ENCODE assay signal across 10 cellular contexts in genomic region chr12:13206560-13206897, GRCh38. TPM values are rescaled to one million over a fixed set of nuclear protein-coding genes. Genes with fewer than 3 reads are reported as not detected.
DNase-seq lines count a peak whose midpoint lies in the region; ATAC-seq, FAIRE-seq and TF ChIP-seq lines count a peak whose summit lies in the region.
"Had no signal": no experiment of that assay in that cellular context is flagged by ENCODE, and none has a peak within 500 bp of the region (broad histone marks: within the 10 kb centered on the region; RNA-seq: fewer than 3 reads in every experiment).

No MANE protein-coding gene starts in this region.

- H3K27me3 ChIP-seq in gastroesophageal sphincter (peaks cover 24% of the 10 kb centered on the region), subcutaneous abdominal adipose tissue (ENCODE audit: control insufficient read depth in 5 of 5, insufficient read depth in 4 of 5, low read length in 5 of 5) (no peaks in the 10 kb centered on the region), HepG2 (ENCODE audit: control insufficient read depth in 1 of 2, insufficient read depth in 2 of 2, low read length in 2 of 2) (peaks cover 1 to 55% of the 10 kb centered on the region in 2 experiments; a peak in 2 of 5 replicates)

- H3K9ac ChIP-seq in subcutaneous abdominal adipose tissue (ENCODE audit: low read length in 5 of 5) (peak overlapping the region in 2 of 5 donors; percentile 40 to 60), HepG2 (ENCODE audit: insufficient read depth, low read depth, low read length) (no peak overlapping the region)

- H3K4me1 Mint-ChIP-seq in activated CD4-positive, alpha-beta T cell treated with anti-CD3 and anti-CD28 coated beads for 36 hours, result peaks cover 40% of the 10 kb centered on the region
- peaks cover 22% of the 10 kb centered on the region for H3K4me1 Mint-ChIP-seq in T-helper 17 cell

- no TSS peak for BruUV-seq in HepG2 (replicated peaks; lab: Mats Ljungman, UMichigan)

- no peaks in the 10 kb centered on the region for H3K27me3 Mint-ChIP-seq in activated CD4-positive, alpha-beta T cell treated with anti-CD3 and anti-CD28 coated beads for 36 hours
- H3K27me3 Mint-ChIP-seq in T-helper 17 cell, result peaks cover 24% of the 10 kb centered on the region

- H3K36me3 ChIP-seq in gastroesophageal sphincter (no peaks in the 10 kb centered on the region), subcutaneous abdominal adipose tissue (ENCODE audit: control insufficient read depth in 5 of 5, insufficient read depth in 5 of 5, low read length in 5 of 5) (peaks cover 21 to 80% (median 46%) of the 10 kb centered on the region in 5 donors), HepG2 (replicated peaks in 1 of 2; ENCODE audit: control insufficient read depth in 1 of 2, insufficient read depth in 2 of 2, low read length in 2 of 2) (no peaks in the 10 kb centered on the region)

- no peak for TF ChIP-seq EP300 in gastroesophageal sphincter (IDR thresholded peaks at IDR 0.05)
- no peak for TF ChIP-seq EP300 in HepG2 (IDR thresholded peaks at IDR 0.05; ENCODE audit: low read depth in 2 of 2, low read length in 2 of 2)
- TF ChIP-seq EP300 in HepG2 (CRISPR knock-in tag; IDR thresholded peaks at IDR 0.05; ENCODE audit: borderline replicate concordance), result no peak

- CTCF ChIA-PET in activated CD4-positive, alpha-beta T cell treated with anti-CD3 and anti-CD28 coated beads for 36 hours (lab: Charles Lee), result interaction anchor here (0.6 to 10.1 kb wide), 7 partner anchors 9 to 421 kb away, joined by 3 to 145 read pairs (median 4); partner anchors contain the start of gene GSG1
- CTCF ChIA-PET in HepG2 (lab: Yijun Ruan, JAX; ENCODE audit: low intra/inter-chr PET ratio, low total read pairs), result no interaction called here

- H2AFZ ChIP-seq in HepG2 (ENCODE audit: low read length), result no peak overlapping the region

- H3K9me3 ChIP-seq in T-helper 17 cell (ENCODE audit: control insufficient read depth, low read length, poor library complexity, severe bottlenecking) (no peaks in the 10 kb centered on the region), gastroesophageal sphincter (no peaks in the 10 kb centered on the region), subcutaneous abdominal adipose tissue (ENCODE audit: control insufficient read depth in 5 of 5, low read length in 5 of 5) (no peaks in the 10 kb centered on the region), HepG2 (ENCODE audit: low read length) (no peaks in the 10 kb centered on the region)

- POLR2A ChIA-PET in activated CD4-positive, alpha-beta T cell treated with anti-CD3 and anti-CD28 coated beads for 36 hours (lab: Charles Lee), result interaction anchor here (0.9 kb wide), 1 partner anchor 10 kb away, joined by 9 read pairs; the partner anchor contains the start of gene EMP1
- POLR2A ChIA-PET in HepG2 (lab: Yijun Ruan, JAX), result no interaction called here

- no peaks in the 10 kb centered on the region for H3K9me3 Mint-ChIP-seq in activated CD4-positive, alpha-beta T cell treated with anti-CD3 and anti-CD28 coated beads for 36 hours (ENCODE audit: low read depth)

- H3K4me3 ChIP-seq in gastroesophageal sphincter, result no peak overlapping the region
- H3K4me3 ChIP-seq in subcutaneous abdominal adipose tissue (ENCODE audit: low read depth in 1 of 5, low read length in 5 of 5), result peak overlapping the region; percentile 14 to 51 (median 26)
- H3K4me3 ChIP-seq in HepG2 (replicated peaks in 1 of 3; ENCODE audit: insufficient read depth in 1 of 3, low read depth in 2 of 3, low read length in 3 of 3), result no peak overlapping the region

- 50% methylated on average over 1 of the region's 1 CpG; no CpG with 5 or more reads in 1 of the 2 donors for WGBS in gastroesophageal sphincter (ENCODE audit: low coverage in 1 of 2), 2 donors
- whole genome bisulfite sequencing in HepG2 (ENCODE audit: low lambda C conversion rate), result 60% methylated on average over 1 of the region's 1 CpG

- H3K4me1 ChIP-seq in gastroesophageal sphincter (peaks cover 0 to 98% (median 52%) of the 10 kb centered on the region in 3 donors), subcutaneous abdominal adipose tissue (ENCODE audit: control insufficient read depth in 5 of 5, insufficient read depth in 5 of 5, low read length in 5 of 5) (peaks cover 32 to 100% (median 97%) of the 10 kb centered on the region in 5 donors), HepG2 (ENCODE audit: insufficient read depth, low read length) (peaks cover 2% of the 10 kb centered on the region)

- H3K4me2 ChIP-seq in HepG2 (ENCODE audit: low read depth, low read length), result no peak overlapping the region

- no peaks in the 10 kb centered on the region for H3K79me2 ChIP-seq in HepG2 (ENCODE audit: insufficient read depth, low read length)

- no peak overlapping the region for H3K4me3 Mint-ChIP-seq in activated CD4-positive, alpha-beta T cell treated with anti-CD3 and anti-CD28 coated beads for 36 hours
- no peak overlapping the region for H3K4me3 Mint-ChIP-seq in T-helper 17 cell
- H3K4me3 Mint-ChIP-seq: naive thymus-derived CD4-positive, alpha-beta T cell had no signal

- peak overlapping the region; percentile 16 for H3K27ac Mint-ChIP-seq in activated CD4-positive, alpha-beta T cell treated with anti-CD3 and anti-CD28 coated beads for 36 hours
- H3K27ac Mint-ChIP-seq in T-helper 17 cell, result peak overlapping the region; percentile 72

- no peaks in the 10 kb centered on the region for H4K20me1 ChIP-seq in HepG2 (ENCODE audit: insufficient read depth, low read length)

- DNase-seq in activated CD4-positive, alpha-beta T cell treated with anti-CD3 and anti-CD28 coated beads for 36 hours, result no peak
- no peak for DNase-seq in activated CD4-positive, alpha-beta T cell treated with anti-CD3 and anti-CD28 coated beads, Interleukin-2, amount 50 U/mL, for 4 hours
- DNase-seq in T-helper 17 cell (no peak), activated gamma-delta T cell (lab: John Stamatoyannopoulos, UW) (no peak), HepG2 (ENCODE audit: low spot score) (no peak), mesenteric fat pad (ENCODE audit: low spot score) (no peak)
- DNase-seq: NCI-H1048 had no signal

- peak overlapping the region in 3 of 4 donors; percentile 2 to 45 (median 43) for H3K27ac ChIP-seq in gastroesophageal sphincter
- peak overlapping the region; percentile 100 for H3K27ac ChIP-seq in subcutaneous abdominal adipose tissue (ENCODE audit: low read depth, low read length)
- H3K27ac ChIP-seq in HepG2 (ENCODE audit: extremely low read length, insufficient read depth, low read length), result no peak overlapping the region

- TF ChIP-seq POLR2A in gastroesophageal sphincter (IDR thresholded peaks at IDR 0.05) (no peak), HepG2 (IDR thresholded peaks at IDR 0.05; ENCODE audit: insufficient read depth in 1 of 2, low read depth in 2 of 2, low read length in 2 of 2) (no peak)

- FAIRE-seq in HepG2 (lab: Jason Lieb, UNC), result no peak

- H3K36me3 Mint-ChIP-seq in activated CD4-positive, alpha-beta T cell treated with anti-CD3 and anti-CD28 coated beads for 36 hours (ENCODE audit: low read depth), result no peaks in the 10 kb centered on the region
- no peaks in the 10 kb centered on the region for H3K36me3 Mint-ChIP-seq in T-helper 17 cell (ENCODE audit: low read depth)
- H3K36me3 Mint-ChIP-seq: naive thymus-derived CD4-positive, alpha-beta T cell had no signal

- ATAC-seq in activated CD4-positive, alpha-beta T cell treated with anti-CD3 and anti-CD28 coated beads for 36 hours, result no peak
- ATAC-seq in T-helper 17 cell, result no peak
- ATAC-seq in gastroesophageal sphincter, result no peak
- no peak for ATAC-seq in HepG2

- no peak for TF ChIP-seq CTCF in gastroesophageal sphincter (IDR thresholded peaks at IDR 0.05)
- TF ChIP-seq CTCF in HepG2 (CRISPR knock-in tag; IDR thresholded peaks at IDR 0.05), result no peak

- in situ Hi-C loops in HepG2 (cut with HindIII; ENCODE audit: extremely low pct_ligation_motif_present, low pct_unique_long_range_greater_than_20kb), result loop anchor here (25.0 kb wide), 1 partner anchor 419 kb away; the partner anchor contains the start of gene APOLD1

- intact Hi-C loops in activated CD4-positive, alpha-beta T cell treated with anti-CD3 and anti-CD28 coated beads for 36 hours (cut with DNase I, micrococcal nuclease), result loop anchor here (1.0 kb wide), 1 partner anchor 10 kb away; the partner anchor contains the start of gene EMP1 (in 2 of the 2)
- intact Hi-C loops in HepG2 (cut with micrococcal nuclease; ENCODE audit: unreplicated experiment), result no loop called here

- TF ChIP-seq RAD21 in HepG2 (CRISPR knock-in tag; IDR thresholded peaks at IDR 0.05), result no peak

TF ChIP-seq in HepG2, 621 proteins besides CTCF, POLR2A, EP300 and RAD21 (continues in another document):
- TF ChIP-seq PHB2 (IDR thresholded peaks at IDR 0.05; ENCODE audit: partially characterized antibody) (no peak), ZNF253 (CRISPR knock-in tag; IDR thresholded peaks at IDR 0.05; ENCODE audit: borderline replicate concordance) (no peak)

RNA-seq across cellular contexts. Expression of gene EMP1, which starts 10.0 kb away (rescaled TPM):
- 10 to 100 TPM; 12.9 to 16.6 TPM for total RNA-seq in activated CD4-positive, alpha-beta T cell treated with anti-CD3 and anti-CD28 coated beads for 36 hours
- total RNA-seq in T-helper 17 cell (10 to 100 TPM in 1 of 2 donors, 1 to 10 TPM in 1; 6.2 to 14.0 TPM), gastroesophageal sphincter (100 to 1,000 TPM in 3 of 4 donors, 10 to 100 TPM in 1; 50.0 to 482 (median 331) TPM), HepG2 (2016; rRNA removed; fragmentation: Illumina TruSeq; extraction: Trizol) (0.13 TPM in 1 of 2 replicates, not detected in the other), mesenteric fat pad (1,519 TPM)
- 0.71 TPM in 1 of 2 replicates, not detected in the other for total RNA-seq in HepG2 (2016; cell fraction: cytosol; rRNA removed; fragmentation: Illumina TruSeq; extraction: Trizol; ENCODE audit: low read depth)
- total RNA-seq in HepG2 (2016; cell fraction: insoluble cytoplasmic fraction; rRNA removed; fragmentation: Illumina TruSeq; extraction: Trizol), result 0.09 and 0.35 TPM in 2 replicates
- 0.03 TPM in 1 of 2 replicates, not detected in the other for total RNA-seq in HepG2 (2016; cell fraction: membrane; rRNA removed; fragmentation: Illumina TruSeq; extraction: Trizol)
- total RNA-seq in HepG2 (2016; cell fraction: nucleus; rRNA removed; fragmentation: Illumina TruSeq; extraction: Trizol), result 0.50 and 0.59 TPM in 2 replicates
- 0.61 and 0.76 TPM in 2 replicates for polyA plus RNA-seq in HepG2 (2011; rRNA removed)
- 0.09 and 0.10 TPM in 2 replicates for polyA plus RNA-seq in HepG2 (2011; cell fraction: cytosol; rRNA removed)
- polyA plus RNA-seq in HepG2 (2011; cell fraction: nucleus; rRNA removed), result 0.05 TPM in 1 of 2 replicates, not detected in the other
- 0.17 and 0.28 TPM in 2 replicates for polyA plus RNA-seq in HepG2 (2012)
- 0.01 TPM in 1 of 2 replicates, not detected in the other for polyA plus RNA-seq in HepG2 (2016; cell fraction: cytosol; fragmentation: Illumina TruSeq; extraction: Trizol; ENCODE audit: low read depth)
- polyA plus RNA-seq in HepG2 (2016; cell fraction: insoluble cytoplasmic fraction; fragmentation: Illumina TruSeq; extraction: Trizol; ENCODE audit: low read depth), result 0.05 TPM in 1 of 2 replicates, not detected in the other
- polyA plus RNA-seq in HepG2 (2016; cell fraction: membrane; fragmentation: Illumina TruSeq; extraction: Trizol; ENCODE audit: low read depth), result 0.28 TPM in 1 of 2 replicates, not detected in the other
- polyA plus RNA-seq in HepG2 (2016; cell fraction: nucleus; fragmentation: Illumina TruSeq; extraction: Trizol; ENCODE audit: insufficient read depth, low read depth), result 0.10 TPM in 1 of 2 replicates, not detected in the other
- 1.2 and 101 TPM in 2 replicates for polyA minus RNA-seq in HepG2 (2011; rRNA and poly(A)+ RNA removed; ENCODE audit: low replicate concordance)
- polyA minus RNA-seq in HepG2 (2011; cell fraction: cytosol; rRNA and poly(A)+ RNA removed), result not detected in 2 replicates
- 0.64 and 1.1 TPM in 2 replicates for polyA minus RNA-seq in HepG2 (2011; cell fraction: nucleus; rRNA and poly(A)+ RNA removed)

Comparison
In these comparisons a context has a peak if more than half of its experiments do, and no peak if none do; other contexts are left out.
1. H3K4me3 ChIP-seq: peak in subcutaneous abdominal adipose tissue (5 of 5); none in gastroesophageal sphincter (0 of 2) and HepG2 (0 of 3).